In genomic region chr14:65206448-65207096, GRCh38 we compare ENCODE assay signal across 8 cellular contexts.
DNase-seq lines count a peak whose midpoint lies in the region; ATAC-seq and TF ChIP-seq lines count a peak whose summit lies in the region.

No MANE protein-coding gene starts in this region.

- no peaks in the 10 kb centered on the region for H3K36me3 ChIP-seq in ovary

- peaks cover 10% of the 10 kb centered on the region for H3K9me3 Mint-ChIP-seq in activated T-helper 1 cell treated with anti-CD3 and anti-CD28 coated beads, Interleukin-12 subunit alpha, Interleukin-12 subunit beta, Interleukin-2, Interleukin-4 antibody, amounts not matched to agents 30 ng/mL and 10 ng/mL and 1 ng/mL, durations not matched to agents 14 hours and 24 hours and 36 hours
- peaks cover 11% of the 10 kb centered on the region for H3K9me3 Mint-ChIP-seq in stimulated activated naive CD8-positive, alpha-beta T cell treated with anti-CD3 and anti-CD28 coated beads, Interleukin-15, Interleukin-2, amounts not matched to agents 100 ng/mL and 50 ng/mL, for 24 hours

- DNase-seq in EH (ENCODE audit: low read depth) = peak; percentile 77
- DNase-seq in activated T-helper 1 cell treated with anti-CD3 and anti-CD28 coated beads, Interleukin-12 subunit alpha, Interleukin-12 subunit beta, Interleukin-2, Interleukin-4 antibody, amounts not matched to agents 30 ng/mL and 10 ng/mL and 1 ng/mL, durations not matched to agents 14 hours and 24 hours and 36 hours (ENCODE audit: low spot score) = no peak
- DNase-seq in NCI-H1105 treated with DMSO at 0.1 percent for 48 hours (lab: John Stamatoyannopoulos, UW) = no peak
- no peak for DNase-seq in ovary
- no peak for DNase-seq in NCI-H187 (lab: John Stamatoyannopoulos, UW)

- no peaks in the 10 kb centered on the region for H3K4me1 ChIP-seq in ovary (ENCODE audit: insufficient read depth)

- H3K4me3 ChIP-seq in ovary = no peak overlapping the region

- no peak for TF ChIP-seq CTCF in ovary (IDR thresholded peaks at IDR 0.05)

- no peaks in the 10 kb centered on the region for H3K27me3 ChIP-seq in ovary

- intact Hi-C loops in activated T-helper 1 cell treated with anti-CD3 and anti-CD28 coated beads, Interleukin-12 subunit alpha, Interleukin-12 subunit beta, Interleukin-2, Interleukin-4 antibody, amounts not matched to agents 30 ng/mL and 10 ng/mL and 1 ng/mL, durations not matched to agents 14 hours and 24 hours and 36 hours (cut with micrococcal nuclease) = loop anchor here (1.0 to 5.0 kb wide), 12 partner anchors 23 to 641 kb away; partner anchors contain the start of genes FNTB and MAX
- intact Hi-C loops in ovary (cut with DNase I) = no loop called here

- ATAC-seq in GM19463 (IDR thresholded peaks at IDR 0.05; ENCODE audit: unreplicated experiment) (peak; percentile 60), HG03442 (IDR thresholded peaks at IDR 0.05; ENCODE audit: unreplicated experiment) (peak; percentile 65)

- H3K27me3 Mint-ChIP-seq in activated T-helper 1 cell treated with anti-CD3 and anti-CD28 coated beads, Interleukin-12 subunit alpha, Interleukin-12 subunit beta, Interleukin-2, Interleukin-4 antibody, amounts not matched to agents 30 ng/mL and 10 ng/mL and 1 ng/mL, durations not matched to agents 14 hours and 24 hours and 36 hours (ENCODE audit: insufficient read depth) = no peaks in the 10 kb centered on the region
- H3K27me3 Mint-ChIP-seq in stimulated activated naive CD8-positive, alpha-beta T cell treated with anti-CD3 and anti-CD28 coated beads, Interleukin-15, Interleukin-2, amounts not matched to agents 100 ng/mL and 50 ng/mL, for 24 hours = peaks cover 3% of the 10 kb centered on the region

- peak overlapping the region; percentile 92 for H3K27ac Mint-ChIP-seq in activated T-helper 1 cell treated with anti-CD3 and anti-CD28 coated beads, Interleukin-12 subunit alpha, Interleukin-12 subunit beta, Interleukin-2, Interleukin-4 antibody, amounts not matched to agents 30 ng/mL and 10 ng/mL and 1 ng/mL, durations not matched to agents 14 hours and 24 hours and 36 hours
- H3K27ac Mint-ChIP-seq in stimulated activated naive CD8-positive, alpha-beta T cell treated with anti-CD3 and anti-CD28 coated beads, Interleukin-15, Interleukin-2, amounts not matched to agents 100 ng/mL and 50 ng/mL, for 24 hours = peak overlapping the region; percentile 91

- H3K9me3 ChIP-seq in ovary = no peaks in the 10 kb centered on the region

- WGBS in ovary, 3 donors = 86 to 88% (median 87%) methylated on average over 3 of the region's 3 CpGs

- peak overlapping the region; percentile 72 for H3K4me3 Mint-ChIP-seq in activated T-helper 1 cell treated with anti-CD3 and anti-CD28 coated beads, Interleukin-12 subunit alpha, Interleukin-12 subunit beta, Interleukin-2, Interleukin-4 antibody, amounts not matched to agents 30 ng/mL and 10 ng/mL and 1 ng/mL, durations not matched to agents 14 hours and 24 hours and 36 hours
- peak overlapping the region; percentile 76 for H3K4me3 Mint-ChIP-seq in stimulated activated naive CD8-positive, alpha-beta T cell treated with anti-CD3 and anti-CD28 coated beads, Interleukin-15, Interleukin-2, amounts not matched to agents 100 ng/mL and 50 ng/mL, for 24 hours

- H3K4me1 Mint-ChIP-seq in activated T-helper 1 cell treated with anti-CD3 and anti-CD28 coated beads, Interleukin-12 subunit alpha, Interleukin-12 subunit beta, Interleukin-2, Interleukin-4 antibody, amounts not matched to agents 30 ng/mL and 10 ng/mL and 1 ng/mL, durations not matched to agents 14 hours and 24 hours and 36 hours (ENCODE audit: low read depth) = peaks cover 70% of the 10 kb centered on the region
- H3K4me1 Mint-ChIP-seq in stimulated activated naive CD8-positive, alpha-beta T cell treated with anti-CD3 and anti-CD28 coated beads, Interleukin-15, Interleukin-2, amounts not matched to agents 100 ng/mL and 50 ng/mL, for 24 hours (ENCODE audit: low read depth) = peaks cover 85% of the 10 kb centered on the region

- H3K27ac ChIP-seq in ovary = no peak overlapping the region

- peaks cover 9% of the 10 kb centered on the region for H3K36me3 Mint-ChIP-seq in activated T-helper 1 cell treated with anti-CD3 and anti-CD28 coated beads, Interleukin-12 subunit alpha, Interleukin-12 subunit beta, Interleukin-2, Interleukin-4 antibody, amounts not matched to agents 30 ng/mL and 10 ng/mL and 1 ng/mL, durations not matched to agents 14 hours and 24 hours and 36 hours (ENCODE audit: low read depth)
- H3K36me3 Mint-ChIP-seq in stimulated activated naive CD8-positive, alpha-beta T cell treated with anti-CD3 and anti-CD28 coated beads, Interleukin-15, Interleukin-2, amounts not matched to agents 100 ng/mL and 50 ng/mL, for 24 hours (ENCODE audit: low read depth) = no peaks in the 10 kb centered on the region

- TF ChIP-seq EP300 in ovary (IDR thresholded peaks at IDR 0.05) = no peak

- no peak for TF ChIP-seq POLR2A in ovary (IDR thresholded peaks at IDR 0.05)
